Comparison of ENCODE assay signal across 23 cellular contexts in genomic region chr2:25438793-25439192, GRCh38.
"Had no signal": no experiment of that assay in that cellular context is flagged by ENCODE, and none has a peak within 500 bp of the region (broad histone marks: within the 10 kb centered on the region; RNA-seq: fewer than 3 reads in every experiment).

No MANE protein-coding gene starts in this region.

- H3K4me3 ChIP-seq: dorsolateral prefrontal cortex, gastrocnemius medialis, lower lobe of right lung, neural progenitor cell, prostate gland, right atrium auricular region, sigmoid colon, testis, tibial artery had no signal

- H3K9me3 Mint-ChIP-seq: stimulated activated effector memory CD8-positive, alpha-beta T cell treated with anti-CD3 and anti-CD28 coated beads, Interleukin-12 subunit alpha, Interleukin-12 subunit beta, amount 100 ng/mL, for 72 hours; type B pancreatic cell had no signal

- H3K27ac Mint-ChIP-seq: endodermal cell; naive thymus-derived CD8-positive, alpha-beta T cell; neural progenitor cell; stimulated activated effector memory CD8-positive, alpha-beta T cell treated with anti-CD3 and anti-CD28 coated beads, Interleukin-12 subunit alpha, Interleukin-12 subunit beta, amount 100 ng/mL, for 72 hours; type B pancreatic cell had no signal

- H3K27ac ChIP-seq: dorsolateral prefrontal cortex, epithelial cell of prostate, gastrocnemius medialis, lower lobe of right lung, neural progenitor cell, prostate gland, right atrium auricular region, sigmoid colon, testis, tibial artery had no signal

- H3K36me3 Mint-ChIP-seq: stimulated activated effector memory CD8-positive, alpha-beta T cell treated with anti-CD3 and anti-CD28 coated beads, Interleukin-12 subunit alpha, Interleukin-12 subunit beta, amount 100 ng/mL, for 72 hours had no signal

- H3K9ac ChIP-seq: neural progenitor cell had no signal

- H3K4me1 ChIP-seq: gastrocnemius medialis, lower lobe of right lung, neural progenitor cell, prostate gland, right atrium auricular region, sigmoid colon, tibial artery had no signal

- H3K27me3 ChIP-seq: dorsolateral prefrontal cortex, gastrocnemius medialis, neural progenitor cell, right atrium auricular region, sigmoid colon, testis, tibial artery had no signal

- H3K27me3 Mint-ChIP-seq: naive thymus-derived CD8-positive, alpha-beta T cell; type B pancreatic cell had no signal

- H3K9me3 ChIP-seq: gastrocnemius medialis, lower lobe of right lung, prostate gland, right atrium auricular region, sigmoid colon, testis, tibial artery had no signal

- H3K4me1 Mint-ChIP-seq: endodermal cell, neural progenitor cell had no signal

- H3K36me3 ChIP-seq: gastrocnemius medialis, lower lobe of right lung, prostate gland, right atrium auricular region, sigmoid colon had no signal

- H3K4me2 ChIP-seq: neural progenitor cell had no signal

- H2AFZ ChIP-seq: neural progenitor cell had no signal

- H3K4me3 Mint-ChIP-seq: endodermal cell; naive thymus-derived CD8-positive, alpha-beta T cell; neural progenitor cell; stimulated activated effector memory CD8-positive, alpha-beta T cell treated with anti-CD3 and anti-CD28 coated beads, Interleukin-12 subunit alpha, Interleukin-12 subunit beta, amount 100 ng/mL, for 72 hours; type B pancreatic cell had no signal

- ATAC-seq: esophagus mucosa; gastrocnemius medialis; left ventricle myocardium superior; lower lobe of right lung; naive thymus-derived CD8-positive, alpha-beta T cell; stimulated activated effector memory CD8-positive, alpha-beta T cell treated with anti-CD3 and anti-CD28 coated beads, Interleukin-12 subunit alpha, Interleukin-12 subunit beta, amount 100 ng/mL, for 72 hours had no signal

- DNase-seq: dorsolateral prefrontal cortex; effector CD8-positive, alpha-beta T cell; endodermal cell; foreskin fibroblast; gastrocnemius medialis; head of caudate nucleus; left ventricle myocardium superior; lower lobe of right lung; naive thymus-derived CD8-positive, alpha-beta T cell; sigmoid colon; stimulated activated CD4-positive, alpha-beta T cell treated with anti-CD3 and anti-CD28 coated beads, Interleukin-2, amount 100 ng/mL, for 24 hours; stimulated activated CD4-positive, alpha-beta T cell treated with anti-CD3 and anti-CD28 coated beads, Interleukin-4, amount 100 ng/mL, for 24 hours; stimulated activated naive CD8-positive, alpha-beta T cell treated with anti-CD3 and anti-CD28 coated beads, Interleukin-15, Interleukin-2, amounts not matched to agents 100 U/mL and 50 U/mL, for 24 hours; substantia nigra; testis; tibial artery had no signal
